ENCODE assay signal across 23 cellular contexts in the genomic region with DNA sequence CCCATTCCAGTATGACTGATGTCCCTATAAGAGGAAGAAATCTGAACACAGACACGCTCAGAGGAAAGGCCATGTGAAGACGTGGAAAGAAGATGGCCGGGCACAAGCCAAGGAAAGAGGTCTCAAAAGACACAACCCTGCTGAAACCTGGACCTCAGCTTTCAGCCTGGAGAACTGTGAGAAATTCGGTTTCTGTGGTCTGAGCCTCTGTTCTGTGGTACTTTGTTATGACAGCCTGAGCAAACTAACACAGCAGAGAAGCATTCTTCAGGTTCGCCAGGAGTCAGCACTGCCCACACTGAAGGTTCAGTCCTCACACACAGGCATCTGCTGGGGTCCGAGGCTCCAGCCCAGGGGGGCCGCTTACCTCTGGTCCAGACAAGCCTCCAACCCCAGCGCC. TPM values are rescaled to one million over a fixed set of nuclear protein-coding genes. Genes with fewer than 3 reads are reported as not detected.
"Had no signal": no experiment of that assay in that cellular context is flagged by ENCODE, and none has a peak within 500 bp of the region (broad histone marks: within the 10 kb centered on the region; RNA-seq: fewer than 3 reads in every experiment).

No MANE protein-coding gene starts in this region.

- H3K4me3 ChIP-seq: MG63 had no signal

- H3K9ac ChIP-seq: SK-N-SH had no signal

- H3K27me3 ChIP-seq: MG63 had no signal

- H3K36me3 ChIP-seq: MG63 had no signal

- DNase-seq: Karpas-422; KBM-7; MG63; NCI-H1092; NCI-H1105 treated with DMSO at 0.1 percent for 48 hours; NCI-H1417 treated with DMSO at 0.1 percent for 48 hours; NCI-H146; NCI-H1694 treated with DMSO at 0.1 percent for 48 hours; NCI-H1930; NCI-H2081; NCI-H2107; NCI-H2227 treated with DMSO at 0.1 percent for 48 hours; NCI-H524; NCI-H526 treated with DMSO at 0.1 percent for 48 hours; NCI-H748 treated with DMSO at 0.1 percent for 48 hours; NK-92 treated with Interleukin-12 subunit alpha and Interleukin-12 subunit beta, amount 100 ng/mL, for 24 hours; PC-3; SHP77; SK-N-SH had no signal

- H3K27ac ChIP-seq: RWPE1 had no signal

- FAIRE-seq: HepG2 had no signal

- H3K9me3 ChIP-seq: MG63, SK-N-SH had no signal

- ATAC-seq: HepG2, Panc1, PC-3 had no signal

- H3K4me2 ChIP-seq: SK-N-SH had no signal

RNA-seq across cellular contexts. Expression of gene SEC16B, which starts 37.7 kb away (rescaled TPM):
- total RNA-seq: OCI-LY7 had no signal
